Comparison of ENCODE assay signal across 28 cellular contexts in the genomic region with DNA sequence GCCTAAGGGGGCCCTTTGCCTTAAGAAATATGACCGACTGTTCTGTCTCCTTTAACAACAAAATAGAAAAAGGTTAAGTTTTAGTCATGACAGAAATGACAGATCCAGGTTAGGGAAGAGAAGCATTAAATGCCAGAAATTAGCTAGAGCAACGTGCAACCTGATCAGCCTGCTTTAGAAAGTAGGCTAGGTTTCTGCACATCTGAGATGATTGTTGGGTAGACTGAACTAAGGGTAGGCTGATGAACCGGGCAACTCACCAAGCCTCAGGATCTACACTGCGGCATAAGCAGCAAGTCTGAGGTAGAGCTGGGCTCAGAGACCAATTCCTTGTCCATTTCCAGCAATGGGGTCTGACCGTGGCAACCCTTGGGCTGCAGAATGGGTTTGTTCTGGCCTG. TPM values are rescaled to one million over a fixed set of nuclear protein-coding genes. Genes with fewer than 3 reads are reported as not detected.
A peak's percentile ranks its signal among the peaks of the same experiment; 100 is the strongest.
DNase-seq lines count a peak whose midpoint lies in the region; ATAC-seq, FAIRE-seq and TF ChIP-seq lines count a peak whose summit lies in the region.
"Had no signal": no experiment of that assay in that cellular context is flagged by ENCODE, and none has a peak within 500 bp of the region (broad histone marks: within the 10 kb centered on the region; RNA-seq: fewer than 3 reads in every experiment).

No MANE protein-coding gene starts in this region.

- no peaks in the 10 kb centered on the region for H3K36me3 ChIP-seq in upper lobe of left lung
- no peaks in the 10 kb centered on the region for H3K36me3 ChIP-seq in GM23338 (ENCODE audit: insufficient read depth)
- H3K36me3 ChIP-seq in heart right ventricle, result no peaks in the 10 kb centered on the region
- H3K36me3 ChIP-seq: BE2C had no signal

- H3K4me1 Mint-ChIP-seq in type B pancreatic cell (ENCODE audit: unreplicated experiment), result no peaks in the 10 kb centered on the region
- H3K4me1 Mint-ChIP-seq in GM23338, result peaks cover 12% of the 10 kb centered on the region

- H3K4me2 ChIP-seq in GM23338, result no peak overlapping the region
- H3K4me2 ChIP-seq: A549; BLaER1 treated with 17β-estradiol and CSF1 and Interleukin-3, amounts not matched to agents 10 nM and 100 nM had no signal

- H3K4me3 Mint-ChIP-seq in type B pancreatic cell (no peak overlapping the region), GM23338 (no peak overlapping the region)
- H3K4me3 Mint-ChIP-seq: CD14-positive monocyte; CD4-positive, alpha-beta T cell; H9 had no signal

- FAIRE-seq in HTR-8/SVneo (lab: Jason Lieb, UNC), result peak; percentile 51
- FAIRE-seq: A549, GM12891, GM18507 had no signal

- H3K27ac Mint-ChIP-seq in type B pancreatic cell (no peak overlapping the region), GM23338 (no peak overlapping the region)
- H3K27ac Mint-ChIP-seq: CD4-positive, alpha-beta T cell; H9 had no signal

- peaks cover 0 to 19% (median 0%) of the 10 kb centered on the region in 4 donors for H3K4me1 ChIP-seq in upper lobe of left lung
- no peaks in the 10 kb centered on the region for H3K4me1 ChIP-seq in GM23338 (ENCODE audit: insufficient read depth)
- peaks cover 0 to 7% (median 0%) of the 10 kb centered on the region in 9 donors for H3K4me1 ChIP-seq in heart right ventricle
- H3K4me1 ChIP-seq: A549, BE2C had no signal

- H3K9me3 Mint-ChIP-seq in type B pancreatic cell (no peaks in the 10 kb centered on the region), GM23338 (no peaks in the 10 kb centered on the region)
- H3K9me3 Mint-ChIP-seq: CD14-positive monocyte; CD4-positive, alpha-beta T cell; H9 had no signal

- no peaks in the 10 kb centered on the region for H3K9me2 ChIP-seq in GM23338 (ENCODE audit: insufficient read depth)

- no peak for TF ChIP-seq EP300 in upper lobe of left lung (IDR thresholded peaks at IDR 0.05)

- H3K27me3 ChIP-seq in upper lobe of left lung (no peaks in the 10 kb centered on the region), GM23338 (ENCODE audit: insufficient read depth) (no peaks in the 10 kb centered on the region), heart right ventricle (no peaks in the 10 kb centered on the region)
- H3K27me3 ChIP-seq: BLaER1 treated with 17β-estradiol and CSF1 and Interleukin-3, amounts not matched to agents 10 nM and 100 nM had no signal

- H3K4me3 ChIP-seq in upper lobe of left lung (no peak overlapping the region), GM23338 (no peak overlapping the region), heart right ventricle (no peak overlapping the region)
- H3K4me3 ChIP-seq: A549; BLaER1 treated with 17β-estradiol and CSF1 and Interleukin-3, amounts not matched to agents 10 nM and 100 nM; GM23248 had no signal

- no peaks in the 10 kb centered on the region for H3K9me3 ChIP-seq in upper lobe of left lung
- no peaks in the 10 kb centered on the region for H3K9me3 ChIP-seq in heart right ventricle
- H3K9me3 ChIP-seq: A549; BE2C; BLaER1 treated with 17β-estradiol and CSF1 and Interleukin-3, amounts not matched to agents 10 nM and 100 nM had no signal

- no peak overlapping the region for H2AFZ ChIP-seq in GM23338
- H2AFZ ChIP-seq: GM23248 had no signal

- WGBS in upper lobe of left lung, 2 donors, result 89 to 97% methylated on average over 4 to 5 of the region's 5 CpGs
- WGBS in heart right ventricle, 2 donors, result 92 to 93% methylated on average over 5 of the region's 5 CpGs

- H3F3A ChIP-seq in GM23338 (replicated peaks; ENCODE audit: low read depth), result no peaks in the 10 kb centered on the region

- no peaks in the 10 kb centered on the region for H3K79me2 ChIP-seq in GM23338 (replicated peaks; ENCODE audit: insufficient read depth)

- H3K27me3 Mint-ChIP-seq in type B pancreatic cell (no peaks in the 10 kb centered on the region), GM23338 (ENCODE audit: insufficient read depth, low read depth, poor library complexity) (no peaks in the 10 kb centered on the region)

- ATAC-seq in upper lobe of left lung (ENCODE audit: low FRiP score in 2 of 2) (no peak), GM23338 (no peak), heart right ventricle (no peak)
- ATAC-seq: A549, HCT116 had no signal

- no peak for DNase-seq in HTR-8/SVneo (ENCODE audit: insufficient read length, low spot score)
- DNase-seq in caudate nucleus (lab: John Stamatoyannopoulos, UW), result peak in 10 of 61 donors; percentile 10 to 79 (median 26)
- DNase-seq in mesenteric fat pad (ENCODE audit: low spot score), result peak; percentile 43
- DNase-seq in type B pancreatic cell (ENCODE audit: extremely low spot score, unreplicated experiment), result peak; percentile 20
- DNase-seq in upper lobe of left lung, result no peak
- DNase-seq in GM23338 (ENCODE audit: low spot score), result no peak
- no peak for DNase-seq in heart right ventricle
- DNase-seq: 8988T; ACHN; AML-193; BE2C; Calu3; CD4-positive, alpha-beta T cell; COR-L47; DMS53; DMS79 treated with DMSO at 0.1 percent for 48 hours; GF-D8; GM23248; H9 had no signal

- TF ChIP-seq CTCF in type B pancreatic cell (conservative IDR thresholded peaks at IDR 0.05) (no peak), upper lobe of left lung (IDR thresholded peaks at IDR 0.05) (no peak), GM23338 (conservative IDR thresholded peaks at IDR 0.05; ENCODE audit: low read depth in 2 of 2) (no peak), heart right ventricle (IDR thresholded peaks at IDR 0.05) (no peak)

- no peaks in the 10 kb centered on the region for H4K20me1 ChIP-seq in GM23338 (replicated peaks; ENCODE audit: insufficient read depth)

- H3K36me3 Mint-ChIP-seq in type B pancreatic cell (no peaks in the 10 kb centered on the region), GM23338 (ENCODE audit: low read depth) (no peaks in the 10 kb centered on the region)

- TF ChIP-seq POLR2A in upper lobe of left lung (IDR thresholded peaks at IDR 0.05), result no peak

- intact Hi-C loops in heart right ventricle (cut with DNase I), result no loop called here

- peak overlapping the region; percentile 85 for H3K27ac ChIP-seq in caudate nucleus (ENCODE audit: low read depth, low read length)
- peak overlapping the region in 1 of 4 donors; percentile 43 for H3K27ac ChIP-seq in upper lobe of left lung
- no peak overlapping the region for H3K27ac ChIP-seq in GM23338 (ENCODE audit: low read depth)
- no peak overlapping the region for H3K27ac ChIP-seq in heart right ventricle
- H3K27ac ChIP-seq: A549; BLaER1 treated with 17β-estradiol and CSF1 and Interleukin-3, amounts not matched to agents 10 nM and 100 nM; GM23248 had no signal

TF ChIP-seq in GM23338, 12 proteins besides CTCF, POLR2A, EP300 and RAD21 (continues in another document):
- TF ChIP-seq, protein P1, sequence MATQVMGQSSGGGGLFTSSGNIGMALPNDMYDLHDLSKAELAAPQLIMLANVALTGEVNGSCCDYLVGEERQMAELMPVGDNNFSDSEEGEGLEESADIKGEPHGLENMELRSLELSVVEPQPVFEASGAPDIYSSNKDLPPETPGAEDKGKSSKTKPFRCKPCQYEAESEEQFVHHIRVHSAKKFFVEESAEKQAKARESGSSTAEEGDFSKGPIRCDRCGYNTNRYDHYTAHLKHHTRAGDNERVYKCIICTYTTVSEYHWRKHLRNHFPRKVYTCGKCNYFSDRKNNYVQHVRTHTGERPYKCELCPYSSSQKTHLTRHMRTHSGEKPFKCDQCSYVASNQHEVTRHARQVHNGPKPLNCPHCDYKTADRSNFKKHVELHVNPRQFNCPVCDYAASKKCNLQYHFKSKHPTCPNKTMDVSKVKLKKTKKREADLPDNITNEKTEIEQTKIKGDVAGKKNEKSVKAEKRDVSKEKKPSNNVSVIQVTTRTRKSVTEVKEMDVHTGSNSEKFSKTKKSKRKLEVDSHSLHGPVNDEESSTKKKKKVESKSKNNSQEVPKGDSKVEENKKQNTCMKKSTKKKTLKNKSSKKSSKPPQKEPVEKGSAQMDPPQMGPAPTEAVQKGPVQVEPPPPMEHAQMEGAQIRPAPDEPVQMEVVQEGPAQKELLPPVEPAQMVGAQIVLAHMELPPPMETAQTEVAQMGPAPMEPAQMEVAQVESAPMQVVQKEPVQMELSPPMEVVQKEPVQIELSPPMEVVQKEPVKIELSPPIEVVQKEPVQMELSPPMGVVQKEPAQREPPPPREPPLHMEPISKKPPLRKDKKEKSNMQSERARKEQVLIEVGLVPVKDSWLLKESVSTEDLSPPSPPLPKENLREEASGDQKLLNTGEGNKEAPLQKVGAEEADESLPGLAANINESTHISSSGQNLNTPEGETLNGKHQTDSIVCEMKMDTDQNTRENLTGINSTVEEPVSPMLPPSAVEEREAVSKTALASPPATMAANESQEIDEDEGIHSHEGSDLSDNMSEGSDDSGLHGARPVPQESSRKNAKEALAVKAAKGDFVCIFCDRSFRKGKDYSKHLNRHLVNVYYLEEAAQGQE (IDR thresholded peaks at IDR 0.05; ENCODE audit: unreplicated experiment), result no peak
- TF ChIP-seq POLR2AphosphoS5 (IDR thresholded peaks at IDR 0.05; ENCODE audit: low read depth), result no peak

RNA-seq across cellular contexts. Expression of a gene that starts 29.4 kb away (rescaled TPM):
- 290 TPM for total RNA-seq in mesenteric fat pad
- total RNA-seq in type B pancreatic cell (ENCODE audit: low replicate concordance), result 165 and 409 TPM in 2 replicates
- total RNA-seq in upper lobe of left lung, result 1,000 to 10,000 TPM in 1 of 6 donors, 100 to 1,000 TPM in 5; 351 to 1,281 (median 524) TPM
- 287 and 331 TPM in 2 replicates for total RNA-seq in GM23338 (2014; rRNA removed; shearing (Covaris generic))
- polyA plus RNA-seq in GM23338 (2016; fragmentation: Nextera tagmentation; extraction: Ambion mirVana), result 344 and 354 TPM in 2 replicates
- 100 to 1,000 TPM in 5 of 10 donors, 10 to 100 TPM in 5; 70.0 to 258 (median 96.0) TPM for total RNA-seq in heart right ventricle
- 100 to 1,000 TPM; 130 to 148 TPM for polyA plus RNA-seq in heart right ventricle

RNA-seq across cellular contexts. Expression of a gene that starts 29.9 kb away (rescaled TPM):
- total RNA-seq in mesenteric fat pad (17.8 TPM), type B pancreatic cell (ENCODE audit: low replicate concordance) (32.0 and 33.4 TPM in 2 replicates), upper lobe of left lung (10 to 100 TPM; 11.8 to 29.0 (median 22.6) TPM), heart right ventricle (10 to 100 TPM; 32.0 to 44.3 (median 40.3) TPM)
- 24.9 and 44.0 TPM in 2 replicates for total RNA-seq in GM23338 (2014; rRNA removed; shearing (Covaris generic))
- polyA plus RNA-seq in GM23338 (2016; fragmentation: Nextera tagmentation; extraction: Ambion mirVana) (156 and 171 TPM in 2 replicates), heart right ventricle (10 to 100 TPM; 20.6 to 32.1 TPM)

RNA-seq across cellular contexts. Expression of a gene that starts 37.7 kb away (rescaled TPM):
- total RNA-seq in mesenteric fat pad (not detected), type B pancreatic cell (ENCODE audit: low replicate concordance) (0.36 and 0.71 TPM in 2 replicates), upper lobe of left lung (10 to 100 TPM in 1 of 6 donors, 1 to 10 TPM in 4, under 1 TPM in 1; 0.88 to 10.5 (median 2.8) TPM), heart right ventricle (under 1 TPM in 5 of 10 donors, not detected in 5; 0.09 to 0.15 (median 0.15) TPM)
- 1.6 and 2.1 TPM in 2 replicates for total RNA-seq in GM23338 (2014; rRNA removed; shearing (Covaris generic))
- polyA plus RNA-seq in GM23338 (2016; fragmentation: Nextera tagmentation; extraction: Ambion mirVana) (0.65 and 1.4 TPM in 2 replicates), heart right ventricle (under 1 TPM in 1 of 2 donors, not detected in 1; 0.03 TPM)
- total RNA-seq: Calu3; CD4-positive, alpha-beta T cell; Daoy; G401; GM23248; H4 had no signal
- polyA plus RNA-seq: A549, CD14-positive monocyte, GM23248 had no signal

Comparison
In these comparisons a context has a peak if more than half of its experiments do, and no peak if none do; other contexts are left out.
1. DNase-seq: peak in mesenteric fat pad (single experiment) and type B pancreatic cell (single experiment); none in HTR-8/SVneo (single experiment), upper lobe of left lung (0 of 2), GM23338 (single experiment) and heart right ventricle (0 of 2).